ENCODE assay signal across 24 cellular contexts in genomic region chr13:39781381-39781780, GRCh38.
"Had no signal": no experiment of that assay in that cellular context is flagged by ENCODE, and none has a peak within 500 bp of the region (broad histone marks: within the 10 kb centered on the region; RNA-seq: fewer than 3 reads in every experiment).

No MANE protein-coding gene starts in this region.

- H3K36me3 ChIP-seq: esophagus muscularis mucosa, left lung, lower lobe of right lung, neural progenitor cell, spleen, thoracic aorta, uterus had no signal

- DNase-seq: activated CD4-positive, alpha-beta T cell treated with anti-CD3 and anti-CD28 coated beads for 36 hours; activated CD4-positive, alpha-beta T cell treated with anti-CD3 and anti-CD28 coated beads, Interleukin-2, amount 50 U/mL, for 48 hours; activated CD4-positive, CD25-positive, alpha-beta regulatory T cell; activated CD8-positive, alpha-beta memory T cell treated with anti-CD3 and anti-CD28 coated beads for 24 hours; activated naive CD4-positive, alpha-beta T cell treated with anti-CD3 and anti-CD28 coated beads for 36 hours; anterior cingulate cortex; endodermal cell; foreskin keratinocyte; left lung; lower lobe of right lung; naive thymus-derived CD4-positive, alpha-beta T cell; occipital lobe; right cardiac atrium; spleen; stimulated activated CD4-positive, alpha-beta T cell treated with anti-CD3 and anti-CD28 coated beads, Interleukin-2, amount 100 ng/mL, for 48 hours; stimulated activated naive CD4-positive, alpha-beta T cell treated with Interleukin-2 at 50 U/mL for 16 hours; uterus had no signal

- H3K36me3 Mint-ChIP-seq: neural progenitor cell, type B pancreatic cell had no signal

- H3K27ac Mint-ChIP-seq: activated CD4-positive, alpha-beta T cell treated with anti-CD3 and anti-CD28 coated beads for 36 hours; activated naive CD4-positive, alpha-beta T cell treated with anti-CD3 and anti-CD28 coated beads for 36 hours; dendritic cell treated with granulocyte-macrophage colony-stimulating factor and Interleukin-4, amounts not matched to agents 40 ng/mL and 50 ng/mL, for 4 days; endodermal cell; neural progenitor cell; type B pancreatic cell had no signal

- ATAC-seq: activated CD4-positive, alpha-beta T cell treated with anti-CD3 and anti-CD28 coated beads for 36 hours; foreskin keratinocyte; left lung; lower lobe of right lung; naive thymus-derived CD4-positive, alpha-beta T cell; right cardiac atrium had no signal

- H3K27me3 ChIP-seq: esophagus muscularis mucosa, foreskin keratinocyte, left lung, neural progenitor cell, spleen, uterus had no signal

- H3K4me3 ChIP-seq: esophagus muscularis mucosa, left lung, lower lobe of right lung, neural progenitor cell, spleen, thoracic aorta, uterus had no signal

- H3K9me3 ChIP-seq: esophagus muscularis mucosa, lower lobe of right lung, thoracic aorta, uterus had no signal

- H3K27me3 Mint-ChIP-seq: activated CD4-positive, alpha-beta T cell treated with anti-CD3 and anti-CD28 coated beads for 36 hours; dendritic cell treated with granulocyte-macrophage colony-stimulating factor and Interleukin-4, amounts not matched to agents 40 ng/mL and 50 ng/mL, for 4 days; naive thymus-derived CD4-positive, alpha-beta T cell; type B pancreatic cell had no signal

- H3K27ac ChIP-seq: esophagus muscularis mucosa, foreskin keratinocyte, left lung, lower lobe of right lung, neural progenitor cell, parathyroid adenoma, spleen, thoracic aorta, uterus had no signal

- H3K9ac ChIP-seq: neural progenitor cell, parathyroid adenoma had no signal

- H3K4me1 ChIP-seq: left lung, lower lobe of right lung, parathyroid adenoma had no signal

- H3K9me3 Mint-ChIP-seq: activated naive CD4-positive, alpha-beta T cell treated with anti-CD3 and anti-CD28 coated beads for 36 hours; central memory CD8-positive, alpha-beta T cell; dendritic cell treated with granulocyte-macrophage colony-stimulating factor and Interleukin-4, amounts not matched to agents 40 ng/mL and 50 ng/mL, for 4 days; endodermal cell; neural progenitor cell; type B pancreatic cell had no signal

- H3K4me3 Mint-ChIP-seq: activated CD4-positive, alpha-beta T cell treated with anti-CD3 and anti-CD28 coated beads for 36 hours; activated naive CD4-positive, alpha-beta T cell treated with anti-CD3 and anti-CD28 coated beads for 36 hours; central memory CD8-positive, alpha-beta T cell; dendritic cell treated with granulocyte-macrophage colony-stimulating factor and Interleukin-4, amounts not matched to agents 40 ng/mL and 50 ng/mL, for 4 days; endodermal cell; naive thymus-derived CD4-positive, alpha-beta T cell; neural progenitor cell; type B pancreatic cell had no signal
